28 cellular contexts compared by ENCODE assay signal in genomic region chr7:147674705-147675104, GRCh38.
"Had no signal": no experiment of that assay in that cellular context is flagged by ENCODE, and none has a peak within 500 bp of the region (broad histone marks: within the 10 kb centered on the region; RNA-seq: fewer than 3 reads in every experiment).

No MANE protein-coding gene starts in this region.

- H3K27ac ChIP-seq: coronary artery, dorsolateral prefrontal cortex, epithelial cell of prostate, esophagus squamous epithelium, gastrocnemius medialis, heart right ventricle, left lung, lower lobe of right lung had no signal

- ATAC-seq: effector memory CD8-positive, alpha-beta T cell; esophagus mucosa; gastrocnemius medialis; heart right ventricle; left lung; left ventricle myocardium superior; lower lobe of right lung; naive thymus-derived CD4-positive, alpha-beta T cell had no signal

- H3K4me1 Mint-ChIP-seq: naive thymus-derived CD4-positive, alpha-beta T cell had no signal

- H3K9me3 ChIP-seq: esophagus squamous epithelium, gastrocnemius medialis, heart right ventricle, lower lobe of right lung had no signal

- H3K36me3 ChIP-seq: esophagus squamous epithelium, gastrocnemius medialis, heart right ventricle, left lung, lower lobe of right lung had no signal

- H3K27ac Mint-ChIP-seq: effector memory CD8-positive, alpha-beta T cell; endodermal cell; mesothelial cell of epicardium; naive thymus-derived CD4-positive, alpha-beta T cell had no signal

- H3K4me1 ChIP-seq: esophagus squamous epithelium, gastrocnemius medialis, heart right ventricle, left lung, lower lobe of right lung had no signal

- H3K27me3 ChIP-seq: dorsolateral prefrontal cortex, esophagus squamous epithelium, gastrocnemius medialis, heart right ventricle, left lung had no signal

- H3K27me3 Mint-ChIP-seq: effector memory CD8-positive, alpha-beta T cell; naive thymus-derived CD4-positive, alpha-beta T cell had no signal

- H3K36me3 Mint-ChIP-seq: mesothelial cell of epicardium; naive thymus-derived CD4-positive, alpha-beta T cell had no signal

- H3K4me3 Mint-ChIP-seq: effector memory CD8-positive, alpha-beta T cell; endodermal cell; mesothelial cell of epicardium; naive thymus-derived CD4-positive, alpha-beta T cell had no signal

- H3K9me3 Mint-ChIP-seq: endodermal cell had no signal

- H3K4me3 ChIP-seq: coronary artery, dorsolateral prefrontal cortex, esophagus squamous epithelium, gastrocnemius medialis, heart right ventricle, left lung, lower lobe of right lung had no signal

- DNase-seq: dermis blood vessel endothelial cell; dorsolateral prefrontal cortex; effector CD4-positive, alpha-beta T cell; effector memory CD8-positive, alpha-beta T cell; endodermal cell; erythroblast; esophagus squamous epithelium; foreskin fibroblast; foreskin melanocyte; gastrocnemius medialis; glutamatergic neuron; head of caudate nucleus; heart right ventricle; hippocampal formation; kidney glomerular epithelial cell; left lung; left ventricle myocardium superior; lower lobe of right lung; mesenchymal stem cell; naive thymus-derived CD4-positive, alpha-beta T cell had no signal

- FAIRE-seq: colon, endometrium, islet of Langerhans, keratinocyte had no signal
